ENCODE assay signal across 20 cellular contexts in the genomic region with DNA sequence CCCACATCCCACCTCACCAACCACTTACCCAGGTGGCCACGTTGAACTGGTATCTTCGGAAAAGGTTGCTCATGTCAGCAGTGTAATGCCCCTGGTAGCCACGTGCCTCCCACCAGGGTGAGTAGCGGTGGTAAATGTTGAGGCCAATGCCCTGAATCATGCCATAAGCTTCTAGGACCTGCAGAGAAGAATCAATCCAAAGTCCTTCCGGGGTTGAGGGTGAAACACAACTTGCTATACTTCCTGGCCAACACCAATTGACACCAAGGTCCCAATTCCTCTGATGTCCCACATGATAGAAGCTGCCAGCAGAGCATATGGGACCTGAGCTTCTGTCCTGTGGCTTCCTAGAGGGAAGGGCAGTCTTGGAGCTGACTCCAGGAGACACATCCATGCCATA. TPM values are rescaled to one million over a fixed set of nuclear protein-coding genes. Genes with fewer than 3 reads are reported as not detected.
A peak's percentile ranks its signal among the peaks of the same experiment; 100 is the strongest.
DNase-seq lines count a peak whose midpoint lies in the region; ATAC-seq, FAIRE-seq and TF ChIP-seq lines count a peak whose summit lies in the region.
"Had no signal": no experiment of that assay in that cellular context is flagged by ENCODE, and none has a peak within 500 bp of the region (broad histone marks: within the 10 kb centered on the region; RNA-seq: fewer than 3 reads in every experiment).

No MANE protein-coding gene starts in this region.

- H3K27me3 Mint-ChIP-seq in MCF 10A (ENCODE audit: insufficient read depth, unreplicated experiment), result no peaks in the 10 kb centered on the region

- H3K36me3 ChIP-seq in mammary epithelial cell (ENCODE audit: insufficient read depth, low read length) (no peaks in the 10 kb centered on the region), Karpas-422 (ENCODE audit: insufficient read depth, low read length) (no peaks in the 10 kb centered on the region), K562 (ENCODE audit: control insufficient read depth, insufficient read depth, low read length) (no peaks in the 10 kb centered on the region)
- H3K36me3 ChIP-seq: BLaER1, HAP-1 had no signal

- H3K27ac ChIP-seq in mammary epithelial cell (ENCODE audit: insufficient read depth, low read depth, low read length) (no peak overlapping the region), Karpas-422 (ENCODE audit: low read length) (no peak overlapping the region), K562 (ENCODE audit: extremely low read depth, low read depth, low read length) (no peak overlapping the region)
- H3K27ac ChIP-seq: 22Rv1, BLaER1, C4-2B, GM23248 had no signal

- H3K4me3 ChIP-seq in mammary epithelial cell (replicated peaks in 1 of 3; ENCODE audit: insufficient read depth in 1 of 3, low read depth in 2 of 3, low read length in 3 of 3) (no peak overlapping the region), Karpas-422 (ENCODE audit: low read length) (no peak overlapping the region), K562 (no peak overlapping the region)
- H3K4me3 ChIP-seq: BLaER1, GM23248, HAP-1 had no signal

- POLR2A ChIA-PET in MCF 10A (lab: Yijun Ruan, JAX) (no interaction called here), K562 (lab: Yijun Ruan, JAX) (interaction anchor here (1.1 kb wide), 1 partner anchor 12 kb away, joined by 4 read pairs; no protein-coding TSS in a partner anchor)

- H3K9me1 ChIP-seq in K562 (ENCODE audit: control insufficient read depth, insufficient read depth, low read length), result no peaks in the 10 kb centered on the region

- H3K4me1 ChIP-seq in mammary epithelial cell (ENCODE audit: insufficient read depth, low read length) (peaks cover 13% of the 10 kb centered on the region), Karpas-422 (ENCODE audit: low read length) (peaks cover 3% of the 10 kb centered on the region; the same call in 1 of the 2 replicates), K562 (replicated peaks in 1 of 2; ENCODE audit: control insufficient read depth in 2 of 2, insufficient read depth in 2 of 2, low read length in 2 of 2) (no peaks in the 10 kb centered on the region; a peak in 1 of 5 replicates)
- H3K4me1 ChIP-seq: BLaER1, HAP-1 had no signal

- 98% methylated on average over 5 of the region's 5 CpGs for WGBS in mammary epithelial cell (ENCODE audit: low coverage, missing lambda C conversion rate)
- 17% methylated on average over 5 of the region's 5 CpGs for WGBS in K562 (ENCODE audit: insufficient coverage, low coverage, missing lambda C conversion rate)

- dilution Hi-C loops in mammary epithelial cell (cut with HindIII; ENCODE audit: low sequenced_read_pairs), result no loop called here

- TF ChIP-seq EP300 in K562 (IDR thresholded peaks at IDR 0.05; ENCODE audit: low read length), result no peak

- DNase-seq in mammary epithelial cell, result no peak
- DNase-seq in MCF 10A (ENCODE audit: unreplicated experiment), result no peak
- no peak for DNase-seq in Karpas-422
- no peak for DNase-seq in K562 (ENCODE audit: extremely low read depth in 1 of 4, low spot score in 3 of 4)
- DNase-seq: Caco-2; CD4-positive, CD25-positive, alpha-beta regulatory T cell; CD8-positive, alpha-beta T cell; DMS153; GF-D8; GM23248 had no signal

- no peaks in the 10 kb centered on the region for H3K27me3 ChIP-seq in mammary epithelial cell (ENCODE audit: insufficient read depth, low read length)
- H3K27me3 ChIP-seq in Karpas-422 (ENCODE audit: low read length), result no peaks in the 10 kb centered on the region
- no peaks in the 10 kb centered on the region; a peak in 1 of 5 replicates for H3K27me3 ChIP-seq in K562 (ENCODE audit: control insufficient read depth in 2 of 2, insufficient read depth in 2 of 2, low read length in 2 of 2)
- H3K27me3 ChIP-seq: BLaER1 had no signal

- H3K4me3 Mint-ChIP-seq in MCF 10A (ENCODE audit: unreplicated experiment), result no peak overlapping the region
- H3K4me3 Mint-ChIP-seq: B cell; CD4-positive, CD25-positive, alpha-beta regulatory T cell; CD8-positive, alpha-beta T cell had no signal

- no peaks in the 10 kb centered on the region for H3K79me2 ChIP-seq in mammary epithelial cell (ENCODE audit: insufficient read depth, low read length)
- no peaks in the 10 kb centered on the region for H3K79me2 ChIP-seq in Karpas-422 (ENCODE audit: low read length)
- H3K79me2 ChIP-seq in K562 (ENCODE audit: control insufficient read depth, insufficient read depth, low read length), result no peaks in the 10 kb centered on the region

- H2AFZ ChIP-seq in mammary epithelial cell (ENCODE audit: low read depth, low read length) (peak overlapping the region; percentile 33), Karpas-422 (ENCODE audit: low read length) (peak overlapping the region; percentile 28; the same call in 1 of the 2 replicates), K562 (ENCODE audit: low read depth, low read length) (peak overlapping the region; percentile 63)
- H2AFZ ChIP-seq: GM23248 had no signal

- TF ChIP-seq POLR2A in K562 (conservative IDR thresholded peaks at IDR 0.05), result no peak

- no peak overlapping the region for H3K4me2 ChIP-seq in mammary epithelial cell (ENCODE audit: insufficient read depth, low read depth, low read length)
- no peak overlapping the region for H3K4me2 ChIP-seq in Karpas-422 (ENCODE audit: low read depth, low read length, poor library complexity, severe bottlenecking)
- H3K4me2 ChIP-seq in K562 (ENCODE audit: insufficient read depth, low read length), result no peak overlapping the region
- H3K4me2 ChIP-seq: BLaER1 had no signal

- H3K9ac ChIP-seq in mammary epithelial cell (ENCODE audit: insufficient read depth, low read length), result no peak overlapping the region
- H3K9ac ChIP-seq in Karpas-422 (ENCODE audit: low read length), result no peak overlapping the region
- no peak overlapping the region for H3K9ac ChIP-seq in K562 (ENCODE audit: insufficient read depth in 1 of 2, low read depth in 2 of 2, low read length in 2 of 2)
- H3K9ac ChIP-seq: BLaER1, GM23248 had no signal

- no peaks in the 10 kb centered on the region for H3K9me2 ChIP-seq in Karpas-422 (replicated peaks; ENCODE audit: insufficient read depth, low read length)

- no TSS peak for BruUV-seq in mammary epithelial cell (replicated peaks; lab: Mats Ljungman, UMichigan)
- BruUV-seq in MCF 10A (replicated peaks; lab: Mats Ljungman, UMichigan), result no TSS peak
- no TSS peak for BruUV-seq in K562 (replicated peaks; lab: Mats Ljungman, UMichigan)

- no peaks in the 10 kb centered on the region for H3K9me3 Mint-ChIP-seq in MCF 10A (ENCODE audit: unreplicated experiment)
- H3K9me3 Mint-ChIP-seq: CD8-positive, alpha-beta T cell had no signal

- H3K27ac Mint-ChIP-seq in MCF 10A (ENCODE audit: low read depth, unreplicated experiment), result no peak overlapping the region
- H3K27ac Mint-ChIP-seq: B cell; CD4-positive, CD25-positive, alpha-beta regulatory T cell; CD8-positive, alpha-beta T cell had no signal

- no peak for TF ChIP-seq RAD21 in K562 (CRISPR knock-in tag; conservative IDR thresholded peaks at IDR 0.05 in 1 of 2, IDR thresholded peaks at IDR 0.05 in 1 of 2)

- TF ChIP-seq CTCF in mammary epithelial cell (conservative IDR thresholded peaks at IDR 0.05 in 1 of 2, IDR thresholded peaks at IDR 0.05 in 1 of 2; ENCODE audit: extremely low read depth in 1 of 2, insufficient read depth in 1 of 2, low read depth in 1 of 2, low read length in 2 of 2), result no peak
- no peak for TF ChIP-seq CTCF in MCF 10A (IDR thresholded peaks at IDR 0.05; ENCODE audit: unreplicated experiment)
- no peak for TF ChIP-seq CTCF in K562 (IDR thresholded peaks at IDR 0.05 in 2 of 3, conservative IDR thresholded peaks at IDR 0.05 in 1 of 3; ENCODE audit: insufficient read depth in 2 of 3, low read depth in 1 of 3, low read length in 3 of 3)

- FAIRE-seq in K562 (lab: Jason Lieb, UNC), result no peak
- FAIRE-seq: A204.1, GM12892, H54 had no signal

- H4K20me1 ChIP-seq in mammary epithelial cell (ENCODE audit: insufficient read depth, low read length) (no peaks in the 10 kb centered on the region), Karpas-422 (ENCODE audit: insufficient read depth, low read depth, low read length) (no peaks in the 10 kb centered on the region), K562 (replicated peaks; ENCODE audit: control insufficient read depth, insufficient read depth, low read length) (no peaks in the 10 kb centered on the region)
- H4K20me1 ChIP-seq: BLaER1 had no signal

- in situ Hi-C loops in mammary epithelial cell (cut with MboI; ENCODE audit: low sequenced_read_pairs in 2 of 2), result no loop called here
- in situ Hi-C loops in K562 (cut with MboI), result loop anchor here (10.0 kb wide), 1 partner anchor 296 kb away; no protein-coding TSS in a partner anchor

- peaks cover 4% of the 10 kb centered on the region for H3K36me3 Mint-ChIP-seq in MCF 10A (ENCODE audit: insufficient read depth, unreplicated experiment)
- H3K36me3 Mint-ChIP-seq: CD4-positive, CD25-positive, alpha-beta regulatory T cell; CD8-positive, alpha-beta T cell had no signal

- ATAC-seq in K562 (no peak; the same call in 2 of the 3 replicates), HG03159 (IDR thresholded peaks at IDR 0.05; ENCODE audit: unreplicated experiment) (no peak), GM21619 (IDR thresholded peaks at IDR 0.05; ENCODE audit: unreplicated experiment) (no peak)
- ATAC-seq: CD8-positive, alpha-beta T cell had no signal

- H3K4me1 Mint-ChIP-seq in MCF 10A (ENCODE audit: insufficient read depth, unreplicated experiment), result peaks cover 6% of the 10 kb centered on the region
- H3K4me1 Mint-ChIP-seq: B cell had no signal

- H3K9me3 ChIP-seq in mammary epithelial cell (replicated peaks; ENCODE audit: insufficient read depth, low read length) (no peaks in the 10 kb centered on the region), Karpas-422 (ENCODE audit: low read length) (no peaks in the 10 kb centered on the region), K562 (replicated peaks; ENCODE audit: control insufficient read depth, insufficient read depth, low read depth, low read length) (no peaks in the 10 kb centered on the region)
- H3K9me3 ChIP-seq: BLaER1, Caco-2, HAP-1 had no signal

- intact Hi-C loops in mammary epithelial cell (cut with micrococcal nuclease) (no loop called here), MCF 10A (cut with micrococcal nuclease) (no loop called here), K562 (cut with micrococcal nuclease) (no loop called here)

- CTCF ChIA-PET in mammary epithelial cell (lab: Charles Lee; ENCODE audit: low non-redundant PET) (no interaction called here), MCF 10A (lab: Yijun Ruan, JAX) (interaction anchor here (0.6 to 1.5 kb wide), 6 partner anchors 9 to 296 kb away, joined by 3 to 5 read pairs (median 3); no protein-coding TSS in a partner anchor), K562 (lab: Yijun Ruan, JAX; ENCODE audit: low intra/inter-chr PET ratio) (no interaction called here)

RNA-seq across cellular contexts. Expression of a gene that starts 11.3 kb away (rescaled TPM):
- 100 to 1,000 TPM; 159 to 191 TPM for total RNA-seq in mammary epithelial cell
- 115 TPM for polyA plus RNA-seq in mammary epithelial cell
- polyA minus RNA-seq in mammary epithelial cell, result 324 TPM
- 201 and 219 TPM in 2 replicates for total RNA-seq in MCF 10A (2022)
- 145 and 299 TPM in 2 replicates for total RNA-seq in Karpas-422 (2014; rRNA removed; shearing (Covaris generic); ENCODE audit: low replicate concordance)
- 419 and 726 TPM in 2 replicates for total RNA-seq in K562 (2011; cell fraction: chromatin; rRNA removed; ENCODE audit: low replicate concordance)
- total RNA-seq in K562 (2011; cell fraction: nucleolus; rRNA removed), result 195 and 280 TPM in 2 replicates
- 289 and 307 TPM in 2 replicates for total RNA-seq in K562 (2011; cell fraction: nucleoplasm; rRNA removed)
- total RNA-seq in K562 (2014; rRNA removed), result 160 and 215 TPM in 2 replicates
- total RNA-seq in K562 (2014; rRNA removed; fragmentation: Illumina TruSeq; extraction: Trizol), result 220 and 225 TPM in 2 replicates
- 270 and 271 TPM in 2 replicates for total RNA-seq in K562 (2015; rRNA removed; fragmentation: Illumina TruSeq; extraction: Trizol)
- total RNA-seq in K562 (2021), result 207 and 239 TPM in 2 replicates
- 215 and 229 TPM in 2 replicates for polyA plus RNA-seq in K562 (2011; rRNA removed)
- 232 and 285 TPM in 2 replicates for polyA plus RNA-seq in K562 (2011; cell fraction: cytosol; rRNA removed)
- 297 and 353 TPM in 2 replicates for polyA plus RNA-seq in K562 (2011; cell fraction: nucleus; rRNA removed)
- 171 and 190 TPM in 2 replicates for polyA plus RNA-seq in K562 (2012)
- polyA plus RNA-seq in K562 (2014; fragmentation: Illumina TruSeq; extraction: Trizol), result 251 and 269 TPM in 2 replicates
- 100 to 1,000 TPM; 142 to 164 TPM for polyA plus RNA-seq in K562 (2014; fragmentation: Nextera tagmentation; extraction: Ambion mirVana)
- 110 and 160 TPM in 2 replicates for polyA plus RNA-seq in K562 (2014; rRNA removed)
- polyA minus RNA-seq in K562 (2011; rRNA and poly(A)+ RNA removed), result 751 and 918 TPM in 2 replicates
- 279 and 319 TPM in 2 replicates for polyA minus RNA-seq in K562 (2011; cell fraction: cytosol; rRNA and poly(A)+ RNA removed)
- polyA minus RNA-seq in K562 (2011; cell fraction: nucleus; rRNA and poly(A)+ RNA removed), result 150 and 218 TPM in 2 replicates

RNA-seq across cellular contexts. Expression of a gene that starts 43.6 kb away (rescaled TPM):
- total RNA-seq in mammary epithelial cell, result 10 to 100 TPM; 22.7 to 42.0 TPM
- polyA plus RNA-seq in mammary epithelial cell, result 15.2 TPM
- polyA minus RNA-seq in mammary epithelial cell, result 22.6 TPM
- total RNA-seq in MCF 10A (2022), result 12.6 and 21.4 TPM in 2 replicates
- total RNA-seq in Karpas-422 (2014; rRNA removed; shearing (Covaris generic); ENCODE audit: low replicate concordance), result 6.4 and 6.7 TPM in 2 replicates
- total RNA-seq in K562 (2011; cell fraction: chromatin; rRNA removed; ENCODE audit: low replicate concordance), result 23.4 and 60.6 TPM in 2 replicates
- total RNA-seq in K562 (2011; cell fraction: nucleolus; rRNA removed), result 35.5 and 38.3 TPM in 2 replicates
- total RNA-seq in K562 (2011; cell fraction: nucleoplasm; rRNA removed), result 33.8 and 36.0 TPM in 2 replicates
- total RNA-seq in K562 (2014; rRNA removed), result 5.8 and 6.5 TPM in 2 replicates
- 4.7 and 5.9 TPM in 2 replicates for total RNA-seq in K562 (2014; rRNA removed; fragmentation: Illumina TruSeq; extraction: Trizol)
- 7.2 and 7.5 TPM in 2 replicates for total RNA-seq in K562 (2015; rRNA removed; fragmentation: Illumina TruSeq; extraction: Trizol)
- total RNA-seq in K562 (2021), result 9.8 and 12.2 TPM in 2 replicates
- 5.5 and 5.7 TPM in 2 replicates for polyA plus RNA-seq in K562 (2011; rRNA removed)
- 5.0 and 9.4 TPM in 2 replicates for polyA plus RNA-seq in K562 (2011; cell fraction: cytosol; rRNA removed)
- polyA plus RNA-seq in K562 (2011; cell fraction: nucleus; rRNA removed), result 5.5 and 14.4 TPM in 2 replicates
- polyA plus RNA-seq in K562 (2012), result 8.2 and 9.9 TPM in 2 replicates
- 7.8 and 8.1 TPM in 2 replicates for polyA plus RNA-seq in K562 (2014; fragmentation: Illumina TruSeq; extraction: Trizol)
- 1 to 10 TPM; 2.7 to 2.8 TPM for polyA plus RNA-seq in K562 (2014; fragmentation: Nextera tagmentation; extraction: Ambion mirVana)
- 7.2 and 10.4 TPM in 2 replicates for polyA plus RNA-seq in K562 (2014; rRNA removed)
- polyA minus RNA-seq in K562 (2011; rRNA and poly(A)+ RNA removed), result 8.9 and 13.4 TPM in 2 replicates
- 3.5 and 6.9 TPM in 2 replicates for polyA minus RNA-seq in K562 (2011; cell fraction: cytosol; rRNA and poly(A)+ RNA removed)
- 14.9 and 20.9 TPM in 2 replicates for polyA minus RNA-seq in K562 (2011; cell fraction: nucleus; rRNA and poly(A)+ RNA removed)
